18 cellular contexts compared by ENCODE assay signal in genomic region chr6:1445650-1446645, GRCh38. TPM values are rescaled to one million over a fixed set of nuclear protein-coding genes. Genes with fewer than 3 reads are reported as not detected.
A peak's percentile ranks its signal among the peaks of the same experiment; 100 is the strongest.
DNase-seq lines count a peak whose midpoint lies in the region; ATAC-seq, FAIRE-seq and TF ChIP-seq lines count a peak whose summit lies in the region.
"Had no signal": no experiment of that assay in that cellular context is flagged by ENCODE, and none has a peak within 500 bp of the region (broad histone marks: within the 10 kb centered on the region; RNA-seq: fewer than 3 reads in every experiment).

No MANE protein-coding gene starts in this region.

- H2BK12ac ChIP-seq in H9 (ENCODE audit: insufficient read length, low read depth, low read length): no peak overlapping the region

- ATAC-seq in K562 (peak; percentile 69), upper lobe of right lung (no peak), GM21423 (IDR thresholded peaks at IDR 0.05; ENCODE audit: unreplicated experiment) (no peak), GM21390 (IDR thresholded peaks at IDR 0.05; ENCODE audit: unreplicated experiment) (no peak), GM21717 (IDR thresholded peaks at IDR 0.05; ENCODE audit: unreplicated experiment) (no peak)

- no peak overlapping the region for H2BK20ac ChIP-seq in H9 (ENCODE audit: low read depth, low read length, poor library complexity, severe bottlenecking)

- no peak for TF ChIP-seq CTCF in H9 (conservative IDR thresholded peaks at IDR 0.05)
- no peak for TF ChIP-seq CTCF in K562 (IDR thresholded peaks at IDR 0.05 in 2 of 3, conservative IDR thresholded peaks at IDR 0.05 in 1 of 3; ENCODE audit: insufficient read depth in 2 of 3, low read depth in 1 of 3, low read length in 3 of 3)
- TF ChIP-seq CTCF in nephron progenitor cell (IDR thresholded peaks at IDR 0.05): no peak
- TF ChIP-seq CTCF in upper lobe of right lung (IDR thresholded peaks at IDR 0.05): no peak

- intact Hi-C loops in K562 (cut with micrococcal nuclease): no loop called here
- intact Hi-C loops in upper lobe of right lung (cut with DNase I): no loop called here

- H3K36me3 ChIP-seq in K562 (ENCODE audit: control insufficient read depth, insufficient read depth, low read length): no peaks in the 10 kb centered on the region
- no peaks in the 10 kb centered on the region for H3K36me3 ChIP-seq in upper lobe of right lung
- H3K36me3 ChIP-seq: BE2C had no signal

- no peak overlapping the region for H2BK5ac ChIP-seq in H9 (ENCODE audit: insufficient read length, low read length)

- no peak overlapping the region for H2BK120ac ChIP-seq in H9 (ENCODE audit: low read depth, low read length, poor library complexity, severe bottlenecking)

- H3K27ac ChIP-seq in H9 (ENCODE audit: insufficient read length, low read depth, low read length) (no peak overlapping the region), K562 (ENCODE audit: extremely low read depth, low read depth, low read length) (no peak overlapping the region), upper lobe of right lung (no peak overlapping the region)
- H3K27ac ChIP-seq: C4-2B had no signal

- no peaks in the 10 kb centered on the region for H3K27me3 ChIP-seq in H9 (ENCODE audit: insufficient read depth, low read length)
- H3K27me3 ChIP-seq in K562 (ENCODE audit: control insufficient read depth in 2 of 2, insufficient read depth in 2 of 2, low read length in 2 of 2): peaks cover 0 to 19% of the 10 kb centered on the region in 2 experiments; a peak in 4 of 5 replicates
- peaks cover 4% of the 10 kb centered on the region for H3K27me3 ChIP-seq in upper lobe of right lung

- H4K5ac ChIP-seq in H9 (ENCODE audit: insufficient read length, low read depth, low read length): no peak overlapping the region

- no CpG with 5 or more reads among the region's 26 CpGs for WGBS in H9 (ENCODE audit: extremely low coverage, insufficient read length, low lambda C conversion rate)
- WGBS in K562 (ENCODE audit: insufficient coverage, low coverage, missing lambda C conversion rate): 2% methylated on average over 26 of the region's 26 CpGs

- no peak overlapping the region for H3K56ac ChIP-seq in H9 (ENCODE audit: insufficient read length, low read depth, low read length)

- TF ChIP-seq RAD21 in K562 (CRISPR knock-in tag; conservative IDR thresholded peaks at IDR 0.05 in 1 of 2, IDR thresholded peaks at IDR 0.05 in 1 of 2): no peak

- H3K4me1 ChIP-seq in H9 (ENCODE audit: insufficient read depth, low read length) (no peaks in the 10 kb centered on the region), K562 (replicated peaks in 1 of 2; ENCODE audit: control insufficient read depth in 2 of 2, insufficient read depth in 2 of 2, low read length in 2 of 2) (no peaks in the 10 kb centered on the region), upper lobe of right lung (no peaks in the 10 kb centered on the region)
- H3K4me1 ChIP-seq: BE2C had no signal

- no peak overlapping the region for H2AFZ ChIP-seq in H9 (ENCODE audit: low read length)
- no peak overlapping the region; the same call in 1 of the 2 replicates for H2AFZ ChIP-seq in K562 (ENCODE audit: low read depth, low read length)

- CTCF ChIA-PET in K562 (lab: Yijun Ruan, JAX; ENCODE audit: low intra/inter-chr PET ratio): no interaction called here

- no peak for DNase-seq in H9
- DNase-seq in K562 (ENCODE audit: extremely low read depth in 1 of 4, low spot score in 3 of 4): no peak
- DNase-seq in nephron progenitor cell: no peak
- DNase-seq in upper lobe of right lung: peak; percentile 30
- DNase-seq: BE2C; CD4-positive, alpha-beta memory T cell; DND-41; GF-D8; HCEC 1CT; IMR-90; KG1 had no signal

- H3K9me3 ChIP-seq in H9 (ENCODE audit: control insufficient read depth, low read depth, low read length) (no peaks in the 10 kb centered on the region), K562 (replicated peaks; ENCODE audit: control insufficient read depth, insufficient read depth, low read depth, low read length) (no peaks in the 10 kb centered on the region), upper lobe of right lung (peaks cover 5% of the 10 kb centered on the region)
- H3K9me3 ChIP-seq: BE2C had no signal

- H4K20me1 ChIP-seq in H9 (ENCODE audit: control insufficient read depth, insufficient read depth, insufficient read length) (no peaks in the 10 kb centered on the region), K562 (replicated peaks; ENCODE audit: control insufficient read depth, insufficient read depth, low read length) (no peaks in the 10 kb centered on the region)

- BruUV-seq in K562 (replicated peaks; lab: Mats Ljungman, UMichigan): no TSS peak

- no peak overlapping the region for H3K4me3 Mint-ChIP-seq in H9
- peak overlapping the region; percentile 3 for H3K4me3 Mint-ChIP-seq in nephron progenitor cell
- H3K4me3 Mint-ChIP-seq: CD4-positive, alpha-beta memory T cell had no signal

- H3K14ac ChIP-seq in H9 (ENCODE audit: insufficient read depth, low read length): no peak overlapping the region; the same call in 1 of the 2 replicates

- no peak overlapping the region for H3K4me3 ChIP-seq in K562
- no peak overlapping the region for H3K4me3 ChIP-seq in upper lobe of right lung

- no peaks in the 10 kb centered on the region for H3K23me2 ChIP-seq in H9 (ENCODE audit: insufficient read length, low read depth, low read length, poor library complexity, severe bottlenecking)

- TF ChIP-seq POLR2A in K562 (conservative IDR thresholded peaks at IDR 0.05): no peak

- no peak overlapping the region for H3K9ac ChIP-seq in H9 (ENCODE audit: extremely low read depth, insufficient read length, low read length)
- no peak overlapping the region for H3K9ac ChIP-seq in K562 (ENCODE audit: insufficient read depth in 1 of 2, low read depth in 2 of 2, low read length in 2 of 2)

- no peak overlapping the region for H3K23ac ChIP-seq in H9 (ENCODE audit: insufficient read length, low read depth, low read length)

- H3K4me1 Mint-ChIP-seq in H9 (peaks cover 9% of the 10 kb centered on the region in 2 experiments), nephron progenitor cell (peaks cover 17% of the 10 kb centered on the region)
- H3K4me1 Mint-ChIP-seq: CD4-positive, alpha-beta memory T cell had no signal

- no peak overlapping the region for H4K8ac ChIP-seq in H9 (replicated peaks; ENCODE audit: insufficient read length, low read depth, low read length)

- TF ChIP-seq EP300 in K562 (IDR thresholded peaks at IDR 0.05; ENCODE audit: low read length): no peak

- POLR2A ChIA-PET in K562 (lab: Yijun Ruan, JAX): no interaction called here

- H3K36me3 Mint-ChIP-seq in H9 (ENCODE audit: insufficient read depth in 1 of 3, low read depth in 3 of 3): peaks cover 2 to 8% (median 5%) of the 10 kb centered on the region in 3 experiments; a peak in 5 of 7 replicates
- no peaks in the 10 kb centered on the region for H3K36me3 Mint-ChIP-seq in nephron progenitor cell (ENCODE audit: low read depth)

- peaks cover 6% of the 10 kb centered on the region for H3K27me3 Mint-ChIP-seq in H9 (ENCODE audit: low read depth)
- peaks cover 13% of the 10 kb centered on the region for H3K27me3 Mint-ChIP-seq in nephron progenitor cell (ENCODE audit: low read depth, poor library complexity)

- H2AK5ac ChIP-seq in H9 (ENCODE audit: insufficient read length, low read length): no peak overlapping the region

- H3K27ac Mint-ChIP-seq in H9 (no peak overlapping the region; a peak in 1 of 7 replicates), nephron progenitor cell (peak overlapping the region; percentile 44)
- H3K27ac Mint-ChIP-seq: CD4-positive, alpha-beta memory T cell had no signal

- in situ Hi-C loops in K562 (cut with MboI): no loop called here

- H3K79me1 ChIP-seq in H9 (ENCODE audit: insufficient read depth, low read depth, low read length, poor library complexity, severe bottlenecking): no peaks in the 10 kb centered on the region

- H3K4ac ChIP-seq in H9 (ENCODE audit: low read depth, low read length): no peak overlapping the region

- no peak for FAIRE-seq in K562 (lab: Jason Lieb, UNC)
- FAIRE-seq: A204.1, H1 had no signal

- H3K18ac ChIP-seq in H9 (ENCODE audit: insufficient read length, low read depth, low read length): no peak overlapping the region

- H3K79me2 ChIP-seq in H9 (ENCODE audit: insufficient read depth, low read length) (no peaks in the 10 kb centered on the region), K562 (ENCODE audit: control insufficient read depth, insufficient read depth, low read length) (no peaks in the 10 kb centered on the region)

- H3K9me3 Mint-ChIP-seq in H9 (peaks cover 9 to 27% of the 10 kb centered on the region in 2 experiments), nephron progenitor cell (peaks cover 39% of the 10 kb centered on the region)

- peak overlapping the region; percentile 52; the same call in 1 of the 2 replicates for H2BK15ac ChIP-seq in H9 (ENCODE audit: low read depth, low read length)

- no peak overlapping the region for H4K91ac ChIP-seq in H9 (ENCODE audit: insufficient read length, low read depth, low read length)

- H3K4me2 ChIP-seq in H9 (ENCODE audit: insufficient read depth, insufficient read length, low read length) (no peak overlapping the region), K562 (ENCODE audit: insufficient read depth, low read length) (no peak overlapping the region; the same call in 1 of the 2 replicates)

- no peak overlapping the region for H3T11ph ChIP-seq in H9 (ENCODE audit: low read length)

- H3K9me1 ChIP-seq in K562 (ENCODE audit: control insufficient read depth, insufficient read depth, low read length): no peaks in the 10 kb centered on the region

TF ChIP-seq in K562, 482 proteins besides CTCF, POLR2A, EP300 and RAD21:
- TF ChIP-seq ZNF354B (CRISPR knock-in tag; IDR thresholded peaks at IDR 0.05): no peak
- TF ChIP-seq PHB2 (IDR thresholded peaks at IDR 0.05; ENCODE audit: low read depth): no peak
- TF ChIP-seq ELF4 (CRISPR knock-in tag; IDR thresholded peaks at IDR 0.05): no peak
- no peak for TF ChIP-seq MCM7 (IDR thresholded peaks at IDR 0.05)
TF ChIP-seq in K562: peak in this region for 0.

RNA-seq across cellular contexts. Expression of gene FOXF2, which starts 56.6 kb away (rescaled TPM):
- total RNA-seq in H9 (2021) (not detected in 2 replicates), K562 (2014; rRNA removed) (not detected in 2 replicates), K562 (2014; rRNA removed; fragmentation: Illumina TruSeq; extraction: Trizol) (not detected in 2 replicates), K562 (2015; rRNA removed; fragmentation: Illumina TruSeq; extraction: Trizol) (not detected in 2 replicates), K562 (2021) (not detected in 2 replicates), upper lobe of right lung (15.7 TPM)
- not detected in 2 replicates for total RNA-seq in K562 (2011; cell fraction: chromatin; rRNA removed; ENCODE audit: low replicate concordance)
- not detected in 2 replicates for total RNA-seq in K562 (2011; cell fraction: nucleolus; rRNA removed)
- total RNA-seq in K562 (2011; cell fraction: nucleoplasm; rRNA removed): not detected in 2 replicates
- polyA plus RNA-seq in K562 (2011; rRNA removed) (not detected in 2 replicates), K562 (2014; fragmentation: Illumina TruSeq; extraction: Trizol) (not detected in 2 replicates), K562 (2014; fragmentation: Nextera tagmentation; extraction: Ambion mirVana) (not detected), K562 (2014; rRNA removed) (not detected in 2 replicates)
- polyA plus RNA-seq in K562 (2011; cell fraction: cytosol; rRNA removed): not detected in 2 replicates
- not detected in 2 replicates for polyA plus RNA-seq in K562 (2011; cell fraction: nucleus; rRNA removed)
- polyA plus RNA-seq in K562 (2012): not detected in 2 replicates
- polyA minus RNA-seq in K562 (2011; rRNA and poly(A)+ RNA removed): not detected in 2 replicates
- polyA minus RNA-seq in K562 (2011; cell fraction: cytosol; rRNA and poly(A)+ RNA removed): not detected in 2 replicates
- not detected in 2 replicates for polyA minus RNA-seq in K562 (2011; cell fraction: nucleus; rRNA and poly(A)+ RNA removed)
- total RNA-seq: CD4-positive, alpha-beta memory T cell; H1; HT-29 had no signal
- polyA plus RNA-seq: CD4-positive, alpha-beta memory T cell had no signal

Comparison
In these comparisons a context has a peak if more than half of its experiments do, and no peak if none do; other contexts are left out.
1. RNA of gene FOXF2, which starts 56.6 kb away (total RNA-seq): 15.7 TPM in upper lobe of right lung (single experiment); not detected in H9 and not detected in K562; every median in the first group is over 10 times any median in the second.